ENCODE assay signal across 9 cellular contexts in the genomic region with DNA sequence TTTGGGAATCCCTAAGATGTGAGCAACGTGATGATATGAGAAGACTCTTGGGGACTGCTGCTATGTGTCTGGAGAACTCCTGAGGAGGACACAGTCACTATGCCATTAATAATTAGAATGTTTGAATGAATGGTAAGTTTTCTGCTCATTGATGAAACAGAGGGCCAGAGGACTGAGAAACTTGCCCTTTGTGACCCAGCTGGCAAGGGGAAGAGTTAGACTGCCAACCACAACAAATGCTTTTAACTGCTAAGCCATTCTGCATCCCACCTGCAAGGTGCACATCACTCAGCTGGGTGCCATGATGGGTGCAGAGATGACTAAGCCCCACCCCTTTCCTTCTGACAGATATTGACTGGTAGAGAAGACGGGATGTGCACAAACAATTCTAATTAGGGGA.
"Had no signal": no experiment of that assay in that cellular context is flagged by ENCODE, and none has a peak within 500 bp of the region (broad histone marks: within the 10 kb centered on the region; RNA-seq: fewer than 3 reads in every experiment).

No MANE protein-coding gene starts in this region.

- H3K4me3 ChIP-seq: GM23248, GM23338, HAP-1 had no signal

- DNase-seq: GM23248, GOT3, H7, H9, HCEC 1CT, HFFc6 had no signal

- H3K4me2 ChIP-seq: GM23338 had no signal

- ATAC-seq: GM23338, HCT116 had no signal

- H2AFZ ChIP-seq: GM23248, GM23338 had no signal

- H3K27ac Mint-ChIP-seq: GM23338, H9, HFFc6 had no signal

- H3K9me3 Mint-ChIP-seq: GM23338, H9, HFFc6 had no signal

- H3K4me3 Mint-ChIP-seq: GM23338, H9, HFFc6 had no signal

- H3K27ac ChIP-seq: GM23248 had no signal

- H3K9me3 ChIP-seq: HAP-1 had no signal

- H3K36me3 ChIP-seq: HAP-1 had no signal

- H3K9ac ChIP-seq: GM23248 had no signal
